In the genomic region with DNA sequence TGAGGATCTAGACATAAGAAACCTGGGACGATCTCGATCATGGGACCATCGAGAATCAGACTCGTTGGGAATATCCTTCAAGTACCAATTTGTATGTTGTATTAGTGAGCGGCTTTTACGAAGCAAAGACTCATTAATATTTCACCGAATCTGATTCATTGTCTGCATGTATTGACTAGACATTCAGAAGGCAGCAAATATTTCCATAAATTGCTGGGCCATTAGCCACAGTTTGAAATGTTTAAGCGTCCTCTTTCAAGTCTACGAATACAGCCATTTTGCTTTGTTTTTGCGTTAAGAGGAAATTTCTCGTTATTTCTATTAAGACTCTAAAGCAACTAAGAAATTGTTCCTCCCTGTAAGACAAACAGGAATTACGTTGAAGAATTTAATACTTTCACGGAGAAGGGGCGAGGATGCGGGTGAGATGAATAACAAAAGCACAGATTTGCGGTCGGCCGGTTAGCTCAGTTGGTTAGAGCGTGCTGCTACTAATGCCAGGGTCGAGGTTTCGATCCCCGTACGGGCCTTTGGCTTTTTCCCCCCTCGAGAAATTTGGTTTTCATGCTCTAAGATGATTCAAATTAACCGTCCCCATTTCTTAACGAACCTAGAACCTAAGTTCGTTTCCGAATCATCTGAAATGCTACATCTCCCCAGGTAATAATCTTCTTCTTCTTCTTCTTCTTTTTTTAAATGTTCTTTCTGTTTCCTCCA, we compare ENCODE assay signal across 10 cellular contexts. TPM values are rescaled to one million over a fixed set of nuclear protein-coding genes. Genes with fewer than 3 reads are reported as not detected.
DNase-seq lines count a peak whose midpoint lies in the region; ATAC-seq and TF ChIP-seq lines count a peak whose summit lies in the region.
"Had no signal": no experiment of that assay in that cellular context is flagged by ENCODE, and none has a peak within 500 bp of the region (broad histone marks: within the 10 kb centered on the region; RNA-seq: fewer than 3 reads in every experiment).

No MANE protein-coding gene starts in this region.

- H4K20me1 ChIP-seq in hepatocyte (ENCODE audit: insufficient read depth, poor library complexity, severe bottlenecking) = no peaks in the 10 kb centered on the region

- peaks cover 8 to 55% (median 29%) of the 10 kb centered on the region in 7 donors for H3K9me3 Mint-ChIP-seq in CD4-positive, CD25-positive, alpha-beta regulatory T cell

- peak overlapping the region; percentile 59 for H3K4me2 ChIP-seq in hepatocyte

- no peaks in the 10 kb centered on the region for H3K36me3 ChIP-seq in CD4-positive, CD25-positive, alpha-beta regulatory T cell (ENCODE audit: control insufficient read depth, insufficient read depth, low read length)
- no peaks in the 10 kb centered on the region for H3K36me3 ChIP-seq in SJCRH30
- no peaks in the 10 kb centered on the region for H3K36me3 ChIP-seq in hepatocyte (replicated peaks; ENCODE audit: insufficient read depth, low read depth)

- peaks cover 77% of the 10 kb centered on the region for H3K27me3 ChIP-seq in CD4-positive, CD25-positive, alpha-beta regulatory T cell (ENCODE audit: control insufficient read depth, insufficient read depth, low read length)
- H3K27me3 ChIP-seq in SJCRH30 = no peaks in the 10 kb centered on the region
- peaks cover 42% of the 10 kb centered on the region for H3K27me3 ChIP-seq in hepatocyte

- H3K4me3 ChIP-seq in CD4-positive, CD25-positive, alpha-beta regulatory T cell (ENCODE audit: low read depth, low read length) = no peak overlapping the region
- peak overlapping the region; percentile 40; the same call in 1 of the 2 replicates for H3K4me3 ChIP-seq in SJCRH30
- no peak overlapping the region for H3K4me3 ChIP-seq in hepatocyte
- H3K4me3 ChIP-seq: lung had no signal

- peaks cover 12% of the 10 kb centered on the region for H3K36me3 Mint-ChIP-seq in CD4-positive, CD25-positive, alpha-beta regulatory T cell

- H3K4me3 Mint-ChIP-seq in CD4-positive, CD25-positive, alpha-beta regulatory T cell = peak overlapping the region in 3 of 4 donors; percentile 21 to 38 (median 26)

- no peak for DNase-seq in CD4-positive, CD25-positive, alpha-beta regulatory T cell
- DNase-seq in HEK293T (ENCODE audit: extremely low spot score) (peak; percentile 50), SJCRH30 (peak; percentile 16 to 41), hepatocyte (ENCODE audit: low spot score) (peak; percentile 63), hippocampal formation (lab: John Stamatoyannopoulos, UW) (no peak), omental fat pad (ENCODE audit: low spot score) (no peak)
- DNase-seq in activated effector memory CD4-positive, alpha-beta T cell treated with Interleukin-2 at 50 U/mL for 16 hours = no peak
- DNase-seq: Karpas-422 had no signal

- ATAC-seq in CD4-positive, CD25-positive, alpha-beta regulatory T cell (ENCODE audit: low read depth in 2 of 2) = no peak
- ATAC-seq in omental fat pad (ENCODE audit: low FRiP score) (no peak), HG02970 (IDR thresholded peaks at IDR 0.05; ENCODE audit: low FRiP score, unreplicated experiment) (no peak)

- H3K4me1 ChIP-seq in CD4-positive, CD25-positive, alpha-beta regulatory T cell (ENCODE audit: control insufficient read depth, insufficient read depth, low read length, poor library complexity, severe bottlenecking) = no peaks in the 10 kb centered on the region
- H3K4me1 ChIP-seq in SJCRH30 (no peaks in the 10 kb centered on the region), hepatocyte (ENCODE audit: insufficient read depth) (peaks cover 4% of the 10 kb centered on the region)

- no peak for TF ChIP-seq CTCF in hepatocyte (IDR thresholded peaks at IDR 0.05; ENCODE audit: poor library complexity)
- TF ChIP-seq CTCF in omental fat pad (IDR thresholded peaks at IDR 0.05) = no peak

- peaks cover 0 to 6% (median 4%) of the 10 kb centered on the region in 4 donors for H3K4me1 Mint-ChIP-seq in CD4-positive, CD25-positive, alpha-beta regulatory T cell

- no peak overlapping the region for H3K27ac ChIP-seq in CD4-positive, CD25-positive, alpha-beta regulatory T cell (ENCODE audit: insufficient read depth, low read length, poor library complexity, severe bottlenecking)
- H3K27ac ChIP-seq in SJCRH30 (no peak overlapping the region), hepatocyte (no peak overlapping the region)

- CTCF ChIA-PET in HEK293T (lab: Yijun Ruan, JAX) = interaction anchor here (0.7 kb wide), 1 partner anchor 20 kb away, joined by 3 read pairs; no protein-coding TSS in a partner anchor

- H3K79me2 ChIP-seq in hepatocyte = no peaks in the 10 kb centered on the region

- H2AFZ ChIP-seq in hepatocyte = no peak overlapping the region

- WGBS in hepatocyte (ENCODE audit: low lambda C conversion rate, missing lambda C conversion rate) = 32% methylated on average over 28 of the region's 28 CpGs

- H3K9me3 ChIP-seq in CD4-positive, CD25-positive, alpha-beta regulatory T cell (ENCODE audit: control insufficient read depth in 2 of 2, low read length in 2 of 2) = peaks cover 50 to 57% of the 10 kb centered on the region in 2 experiments
- H3K9me3 ChIP-seq in SJCRH30 (replicated peaks) = no peaks in the 10 kb centered on the region
- no peaks in the 10 kb centered on the region for H3K9me3 ChIP-seq in hepatocyte (ENCODE audit: low read depth)

- peaks cover 86% of the 10 kb centered on the region for H3K27me3 Mint-ChIP-seq in CD4-positive, CD25-positive, alpha-beta regulatory T cell

- no peaks in the 10 kb centered on the region for H3K9me2 ChIP-seq in hepatocyte (replicated peaks; ENCODE audit: insufficient read depth)

- H3K27ac Mint-ChIP-seq in CD4-positive, CD25-positive, alpha-beta regulatory T cell = peak overlapping the region in 1 of 3 donors; percentile 71

- POLR2A ChIA-PET in HEK293T (lab: Yijun Ruan, JAX) = interaction anchor here (1.5 kb wide), 1 partner anchor 42 kb away, joined by 5 read pairs; no protein-coding TSS in a partner anchor

TF ChIP-seq in HEK293T, 16 proteins besides CTCF, POLR2A, EP300 and RAD21:
- TF ChIP-seq, protein P1, sequence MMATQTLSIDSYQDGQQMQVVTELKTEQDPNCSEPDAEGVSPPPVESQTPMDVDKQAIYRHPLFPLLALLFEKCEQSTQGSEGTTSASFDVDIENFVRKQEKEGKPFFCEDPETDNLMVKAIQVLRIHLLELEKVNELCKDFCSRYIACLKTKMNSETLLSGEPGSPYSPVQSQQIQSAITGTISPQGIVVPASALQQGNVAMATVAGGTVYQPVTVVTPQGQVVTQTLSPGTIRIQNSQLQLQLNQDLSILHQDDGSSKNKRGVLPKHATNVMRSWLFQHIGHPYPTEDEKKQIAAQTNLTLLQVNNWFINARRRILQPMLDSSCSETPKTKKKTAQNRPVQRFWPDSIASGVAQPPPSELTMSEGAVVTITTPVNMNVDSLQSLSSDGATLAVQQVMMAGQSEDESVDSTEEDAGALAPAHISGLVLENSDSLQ (IDR thresholded peaks at IDR 0.05) = no peak
- TF ChIP-seq FOXM1 (IDR thresholded peaks at IDR 0.05; ENCODE audit: borderline replicate concordance) = no peak
- TF ChIP-seq ZNF384 (IDR thresholded peaks at IDR 0.05) = no peak
- TF ChIP-seq HDGF (IDR thresholded peaks at IDR 0.05; ENCODE audit: borderline replicate concordance) = no peak
- TF ChIP-seq L3MBTL2 (conservative IDR thresholded peaks at IDR 0.05) = no peak
- TF ChIP-seq FOXA1 (IDR thresholded peaks at IDR 0.05) = no peak
- no peak for TF ChIP-seq CTBP1 (IDR thresholded peaks at IDR 0.05; ENCODE audit: borderline replicate concordance)
- no peak for TF ChIP-seq LEF1 (IDR thresholded peaks at IDR 0.05; ENCODE audit: borderline replicate concordance)
- no peak for TF ChIP-seq NFRKB (IDR thresholded peaks at IDR 0.05)
- TF ChIP-seq ELF4 (IDR thresholded peaks at IDR 0.05) = no peak
- TF ChIP-seq SP1 (IDR thresholded peaks at IDR 0.05) = no peak
- no peak for TF ChIP-seq ARNT (IDR thresholded peaks at IDR 0.05)
- no peak for TF ChIP-seq TARDBP (IDR thresholded peaks at IDR 0.05)
- TF ChIP-seq FOXK2 (IDR thresholded peaks at IDR 0.05) = no peak
- no peak for TF ChIP-seq BHLHE40 (IDR thresholded peaks at IDR 0.05; ENCODE audit: borderline replicate concordance)
- TF ChIP-seq SUZ12 (IDR thresholded peaks at IDR 0.05) = no peak

RNA-seq across cellular contexts. Expression of a gene that starts 18.5 kb away (rescaled TPM):
- not detected for total RNA-seq in CD4-positive, CD25-positive, alpha-beta regulatory T cell
- not detected for polyA plus RNA-seq in CD4-positive, CD25-positive, alpha-beta regulatory T cell
- not detected in 2 replicates for total RNA-seq in SJCRH30 (2014; rRNA removed; shearing (Covaris generic))
- total RNA-seq in hepatocyte (0.04 TPM in 1 of 2 replicates, not detected in the other), omental fat pad (not detected)
- polyA plus RNA-seq in hepatocyte = not detected in 2 replicates
- total RNA-seq: lung had no signal
- polyA plus RNA-seq: lung had no signal

RNA-seq across cellular contexts. Expression of a gene that starts 46.1 kb away (rescaled TPM):
- total RNA-seq in CD4-positive, CD25-positive, alpha-beta regulatory T cell = 0.49 TPM
- 1 to 10 TPM in 1 of 4 donors, under 1 TPM in 3; 0.19 to 1.7 (median 0.49) TPM for polyA plus RNA-seq in CD4-positive, CD25-positive, alpha-beta regulatory T cell
- total RNA-seq in SJCRH30 (2014; rRNA removed; shearing (Covaris generic)) = not detected in 2 replicates
- 9.9 and 11.2 TPM in 2 replicates for total RNA-seq in hepatocyte
- 11.7 and 19.4 TPM in 2 replicates for polyA plus RNA-seq in hepatocyte
- 1 to 10 TPM in 1 of 4 donors, under 1 TPM in 1, not detected in 2; 0.84 to 2.5 TPM for total RNA-seq in omental fat pad

Comparison
In these comparisons a context has a peak if more than half of its experiments do, and no peak if none do; other contexts are left out.
1. DNase-seq: peak in HEK293T (single experiment), SJCRH30 (2 of 2) and hepatocyte (single experiment); none in CD4-positive, CD25-positive, alpha-beta regulatory T cell (0 of 3), hippocampal formation (0 of 2), omental fat pad (single experiment) and activated effector memory CD4-positive, alpha-beta T cell treated with Interleukin-2 at 50 U/mL for 16 hours (single experiment).